Comparison of ENCODE assay signal across 20 cellular contexts in genomic region chr6:126267621-126268020, GRCh38.
DNase-seq lines count a peak whose midpoint lies in the region; ATAC-seq, FAIRE-seq and TF ChIP-seq lines count a peak whose summit lies in the region.
"Had no signal": no experiment of that assay in that cellular context is flagged by ENCODE, and none has a peak within 500 bp of the region (broad histone marks: within the 10 kb centered on the region; RNA-seq: fewer than 3 reads in every experiment).

No MANE protein-coding gene starts in this region.

- H2AFZ ChIP-seq in K562 (ENCODE audit: low read depth, low read length): no peak overlapping the region
- H2AFZ ChIP-seq: neural progenitor cell had no signal

- BruUV-seq in K562 (replicated peaks; lab: Mats Ljungman, UMichigan): no TSS peak

- CTCF ChIA-PET in K562 (lab: Yijun Ruan, JAX; ENCODE audit: low intra/inter-chr PET ratio): no interaction called here

- H3K36me3 ChIP-seq in K562 (ENCODE audit: control insufficient read depth, insufficient read depth, low read length) (no peaks in the 10 kb centered on the region), MG63 (no peaks in the 10 kb centered on the region)
- H3K36me3 ChIP-seq: neural progenitor cell, sigmoid colon had no signal

- no peaks in the 10 kb centered on the region for H3K9me1 ChIP-seq in K562 (ENCODE audit: control insufficient read depth, insufficient read depth, low read length)

- no peak for FAIRE-seq in K562 (lab: Jason Lieb, UNC)

- H4K20me1 ChIP-seq in K562 (replicated peaks; ENCODE audit: control insufficient read depth, insufficient read depth, low read length): no peaks in the 10 kb centered on the region

- DNase-seq in A172 (ENCODE audit: low spot score) (peak; percentile 22), K562 (ENCODE audit: extremely low read depth in 1 of 4, low spot score in 3 of 4) (no peak), MG63 (no peak), hypothalamus (lab: John Stamatoyannopoulos, UW) (no peak)
- DNase-seq in activated CD4-positive, alpha-beta T cell treated with anti-CD3 and anti-CD28 coated beads for 48 hours: no peak
- DNase-seq: activated naive CD4-positive, alpha-beta T cell treated with anti-CD3 and anti-CD28 coated beads for 36 hours; CD4-positive, alpha-beta T cell; effector CD8-positive, alpha-beta T cell; EL; foreskin melanocyte; H7; NCI-H345; sigmoid colon; stimulated activated CD4-positive, alpha-beta T cell treated with anti-CD3 and anti-CD28 coated beads, Interleukin-4, amount 100 ng/mL, for 4 hours had no signal

- intact Hi-C loops in K562 (cut with micrococcal nuclease): no loop called here

- in situ Hi-C loops in K562 (cut with MboI): no loop called here

- no peak overlapping the region for H3K9ac ChIP-seq in K562 (ENCODE audit: insufficient read depth in 1 of 2, low read depth in 2 of 2, low read length in 2 of 2)
- H3K9ac ChIP-seq: neural progenitor cell had no signal

- TF ChIP-seq EP300 in K562 (IDR thresholded peaks at IDR 0.05; ENCODE audit: low read length): no peak

- WGBS in K562 (ENCODE audit: insufficient coverage, low coverage, missing lambda C conversion rate): 7% methylated on average over 1 of the region's 1 CpG

- no peak for TF ChIP-seq CTCF in K562 (IDR thresholded peaks at IDR 0.05 in 2 of 3, conservative IDR thresholded peaks at IDR 0.05 in 1 of 3; ENCODE audit: insufficient read depth in 2 of 3, low read depth in 1 of 3, low read length in 3 of 3)

- POLR2A ChIA-PET in K562 (lab: Yijun Ruan, JAX): interaction anchor here (0.7 to 1.5 kb wide), 2 partner anchors 10 to 282 kb away, joined by 3 to 4 read pairs; no protein-coding TSS in a partner anchor

- no peaks in the 10 kb centered on the region for H3K27me3 ChIP-seq in K562 (ENCODE audit: control insufficient read depth in 2 of 2, insufficient read depth in 2 of 2, low read length in 2 of 2)
- no peaks in the 10 kb centered on the region for H3K27me3 ChIP-seq in MG63
- H3K27me3 ChIP-seq: neural progenitor cell, sigmoid colon had no signal

- TF ChIP-seq RAD21 in K562 (CRISPR knock-in tag; conservative IDR thresholded peaks at IDR 0.05 in 1 of 2, IDR thresholded peaks at IDR 0.05 in 1 of 2): no peak

- H3K9me3 ChIP-seq in K562 (replicated peaks; ENCODE audit: control insufficient read depth, insufficient read depth, low read depth, low read length): no peaks in the 10 kb centered on the region
- no peaks in the 10 kb centered on the region for H3K9me3 ChIP-seq in MG63

- no peak for TF ChIP-seq POLR2A in K562 (conservative IDR thresholded peaks at IDR 0.05)

- no peaks in the 10 kb centered on the region for H3K4me1 ChIP-seq in K562 (replicated peaks in 1 of 2; ENCODE audit: control insufficient read depth in 2 of 2, insufficient read depth in 2 of 2, low read length in 2 of 2)
- H3K4me1 ChIP-seq: neural progenitor cell, sigmoid colon had no signal

- no peaks in the 10 kb centered on the region for H3K79me2 ChIP-seq in K562 (ENCODE audit: control insufficient read depth, insufficient read depth, low read length)

- no peak overlapping the region for H3K27ac ChIP-seq in K562 (ENCODE audit: extremely low read depth, low read depth, low read length)
- H3K27ac ChIP-seq: neural progenitor cell, sigmoid colon, VCaP had no signal

- no peak overlapping the region for H3K4me3 ChIP-seq in K562
- no peak overlapping the region for H3K4me3 ChIP-seq in MG63
- H3K4me3 ChIP-seq: neural progenitor cell, sigmoid colon had no signal

- ATAC-seq in GM21360 (IDR thresholded peaks at IDR 0.05; ENCODE audit: unreplicated experiment) (peak; percentile 18), HG03457 (IDR thresholded peaks at IDR 0.05; ENCODE audit: unreplicated experiment) (peak; percentile 24), K562 (no peak), GM19328 (IDR thresholded peaks at IDR 0.05; ENCODE audit: unreplicated experiment) (no peak)
- ATAC-seq: SK-N-SH treated with all-trans-retinoic acid at 6 μM for 48 hours had no signal

- no peak overlapping the region for H3K4me2 ChIP-seq in K562 (ENCODE audit: insufficient read depth, low read length)
- H3K4me2 ChIP-seq: neural progenitor cell had no signal

TF ChIP-seq in K562, 482 proteins besides CTCF, POLR2A, EP300 and RAD21:
- TF ChIP-seq ZNF134 (CRISPR knock-in tag; conservative IDR thresholded peaks at IDR 0.05) (no peak), PBX2 (CRISPR knock-in tag; IDR thresholded peaks at IDR 0.05; ENCODE audit: low read depth) (no peak), PBX2 (tag; conservative IDR thresholded peaks at IDR 0.05; ENCODE audit: low read depth) (peak; percentile 71), ARID3A (IDR thresholded peaks at IDR 0.05; ENCODE audit: borderline replicate concordance, low read depth, low read length) (no peak)

Comparison
In these comparisons a context has a peak if more than half of its experiments do, and no peak if none do; other contexts are left out.
1. ATAC-seq: peak in GM21360 (single experiment) and HG03457 (single experiment); none in K562 (single experiment) and GM19328 (single experiment).